17 cellular contexts compared by ENCODE assay signal in genomic region chr17:14738652-14738988, GRCh38.
DNase-seq lines count a peak whose midpoint lies in the region; ATAC-seq, FAIRE-seq and TF ChIP-seq lines count a peak whose summit lies in the region.
"Had no signal": no experiment of that assay in that cellular context is flagged by ENCODE, and none has a peak within 500 bp of the region (broad histone marks: within the 10 kb centered on the region; RNA-seq: fewer than 3 reads in every experiment).

No MANE protein-coding gene starts in this region.

- H3K9me3 ChIP-seq in A549 (0 out of 3 replicates have a peak, but pooled peaks cover 4% of the 10 kb centered on the region), SJSA1 (replicated peaks) (no peaks in the 10 kb centered on the region), esophagus squamous epithelium (no peaks in the 10 kb centered on the region), neutrophil (no peaks in the 10 kb centered on the region)

- TF ChIP-seq EP300 in A549 (IDR thresholded peaks at IDR 0.05), result no peak

- no peak overlapping the region for H3K27ac Mint-ChIP-seq in activated T-helper 1 cell treated with anti-CD3 and anti-CD28 coated beads, Interleukin-12 subunit alpha, Interleukin-12 subunit beta, Interleukin-2, Interleukin-4 antibody, amounts not matched to agents 30 ng/mL and 10 ng/mL and 1 ng/mL, durations not matched to agents 14 hours and 24 hours and 36 hours

- no peak for TF ChIP-seq RAD21 in A549 (conservative IDR thresholded peaks at IDR 0.05 in 1 of 2, IDR thresholded peaks at IDR 0.05 in 1 of 2)

- TF ChIP-seq POLR2A in A549 (IDR thresholded peaks at IDR 0.05; ENCODE audit: low read length), result no peak
- no peak for TF ChIP-seq POLR2A in esophagus squamous epithelium (IDR thresholded peaks at IDR 0.05)

- WGBS in A549 (ENCODE audit: missing lambda C conversion rate), result 72% methylated on average over 7 of the region's 7 CpGs
- 71 to 75% methylated on average over 7 of the region's 7 CpGs for WGBS in esophagus squamous epithelium, 2 donors

- H3K27me3 Mint-ChIP-seq in activated T-helper 1 cell treated with anti-CD3 and anti-CD28 coated beads, Interleukin-12 subunit alpha, Interleukin-12 subunit beta, Interleukin-2, Interleukin-4 antibody, amounts not matched to agents 30 ng/mL and 10 ng/mL and 1 ng/mL, durations not matched to agents 14 hours and 24 hours and 36 hours (ENCODE audit: insufficient read depth), result no peaks in the 10 kb centered on the region

- TF ChIP-seq CTCF in A549 (IDR thresholded peaks at IDR 0.05), result no peak
- TF ChIP-seq CTCF in esophagus squamous epithelium (IDR thresholded peaks at IDR 0.05), result no peak
- TF ChIP-seq CTCF in neutrophil (IDR thresholded peaks at IDR 0.05), result no peak

- ATAC-seq in A549 (peak; percentile 48 to 50), Right ventricle myocardium superior (ENCODE audit: poor library complexity) (no peak)

- intact Hi-C loops in esophagus squamous epithelium (cut with DNase I) (no loop called here), Right ventricle myocardium superior (cut with DNase I) (no loop called here)
- intact Hi-C loops in activated T-helper 1 cell treated with anti-CD3 and anti-CD28 coated beads, Interleukin-12 subunit alpha, Interleukin-12 subunit beta, Interleukin-2, Interleukin-4 antibody, amounts not matched to agents 30 ng/mL and 10 ng/mL and 1 ng/mL, durations not matched to agents 14 hours and 24 hours and 36 hours (cut with micrococcal nuclease), result no loop called here

- H3K27me3 ChIP-seq in SJSA1 (replicated peaks) (no peaks in the 10 kb centered on the region), esophagus squamous epithelium (no peaks in the 10 kb centered on the region), neutrophil (no peaks in the 10 kb centered on the region)

- no peaks in the 10 kb centered on the region for H3K36me3 Mint-ChIP-seq in activated T-helper 1 cell treated with anti-CD3 and anti-CD28 coated beads, Interleukin-12 subunit alpha, Interleukin-12 subunit beta, Interleukin-2, Interleukin-4 antibody, amounts not matched to agents 30 ng/mL and 10 ng/mL and 1 ng/mL, durations not matched to agents 14 hours and 24 hours and 36 hours (ENCODE audit: low read depth)

- H3K27ac ChIP-seq in A549, result peak overlapping the region; percentile 87 to 90
- H3K27ac ChIP-seq in SJSA1, result peak overlapping the region; percentile 82
- peak overlapping the region; percentile 72 to 85 (median 74) for H3K27ac ChIP-seq in esophagus squamous epithelium
- peak overlapping the region; percentile 74 for H3K27ac ChIP-seq in neutrophil
- H3K27ac ChIP-seq: KMS-11 had no signal

- POLR2A ChIA-PET in A549 (lab: Yijun Ruan, JAX), result no interaction called here

- H3K4me3 ChIP-seq in A549 (0 out of 3 replicates have a peak overlapping the region, but pooled peaks have one; percentile 4), SJSA1 (no peak overlapping the region), esophagus squamous epithelium (no peak overlapping the region), neutrophil (ENCODE audit: low read depth in 1 of 2, low read length in 1 of 2) (no peak overlapping the region)

- no peaks in the 10 kb centered on the region for H3K9me3 Mint-ChIP-seq in activated T-helper 1 cell treated with anti-CD3 and anti-CD28 coated beads, Interleukin-12 subunit alpha, Interleukin-12 subunit beta, Interleukin-2, Interleukin-4 antibody, amounts not matched to agents 30 ng/mL and 10 ng/mL and 1 ng/mL, durations not matched to agents 14 hours and 24 hours and 36 hours

- CTCF ChIA-PET in A549 (lab: Yijun Ruan, JAX), result interaction anchor here (0.6 to 2.8 kb wide), 6 partner anchors 8 to 356 kb away, joined by 3 to 9 read pairs (median 4); no protein-coding TSS in a partner anchor

- no peaks in the 10 kb centered on the region for H3K4me1 Mint-ChIP-seq in activated T-helper 1 cell treated with anti-CD3 and anti-CD28 coated beads, Interleukin-12 subunit alpha, Interleukin-12 subunit beta, Interleukin-2, Interleukin-4 antibody, amounts not matched to agents 30 ng/mL and 10 ng/mL and 1 ng/mL, durations not matched to agents 14 hours and 24 hours and 36 hours (ENCODE audit: low read depth)

- H3K36me3 ChIP-seq in SJSA1, result no peaks in the 10 kb centered on the region
- no peaks in the 10 kb centered on the region for H3K36me3 ChIP-seq in esophagus squamous epithelium
- H3K36me3 ChIP-seq in neutrophil, result no peaks in the 10 kb centered on the region

- DNase-seq in A549 (ENCODE audit: low read depth in 1 of 2, low spot score in 1 of 2) (peak in 1 of 2 experiments; percentile 34), SJSA1 (ENCODE audit: low read depth in 1 of 2, low spot score in 2 of 2) (no peak), esophagus squamous epithelium (lab: John Stamatoyannopoulos, UW) (no peak), AML-193 (lab: John Stamatoyannopoulos, UW) (no peak), Right ventricle myocardium superior (no peak)
- no peak for DNase-seq in stimulated activated CD4-positive, alpha-beta T cell treated with anti-CD3 and anti-CD28 coated beads, Interleukin-15, amount 100 ng/mL, for 24 hours
- no peak for DNase-seq in activated T-helper 1 cell treated with anti-CD3 and anti-CD28 coated beads, Interleukin-12 subunit alpha, Interleukin-12 subunit beta, Interleukin-2, Interleukin-4 antibody, amounts not matched to agents 30 ng/mL and 10 ng/mL and 1 ng/mL, durations not matched to agents 14 hours and 24 hours and 36 hours (ENCODE audit: low spot score)
- DNase-seq: activated CD4-positive, alpha-beta T cell treated with anti-CD3 and anti-CD28 coated beads for 1 hour; activated effector memory CD4-positive, alpha-beta T cell treated with Interleukin-2 at 50 U/mL for 16 hours; effector CD8-positive, alpha-beta T cell; kidney glomerular epithelial cell; NCI-H1092; NCI-H2107; NCI-H69 had no signal

- peak overlapping the region; percentile 80 for H3K4me2 ChIP-seq in A549
- H3K4me2 ChIP-seq: KMS-11 had no signal

- H3K4me1 ChIP-seq in A549, result peaks cover 51% of the 10 kb centered on the region
- H3K4me1 ChIP-seq in SJSA1 (replicated peaks), result peaks cover 26% of the 10 kb centered on the region
- peaks cover 12 to 57% (median 29%) of the 10 kb centered on the region in 3 donors for H3K4me1 ChIP-seq in esophagus squamous epithelium
- H3K4me1 ChIP-seq in neutrophil (ENCODE audit: control insufficient read depth in 1 of 2, insufficient read depth in 1 of 2, low read depth in 1 of 2, low read length in 1 of 2), result peaks cover 33 to 52% of the 10 kb centered on the region in 2 experiments

- no peak overlapping the region for H3K4me3 Mint-ChIP-seq in activated T-helper 1 cell treated with anti-CD3 and anti-CD28 coated beads, Interleukin-12 subunit alpha, Interleukin-12 subunit beta, Interleukin-2, Interleukin-4 antibody, amounts not matched to agents 30 ng/mL and 10 ng/mL and 1 ng/mL, durations not matched to agents 14 hours and 24 hours and 36 hours

- no peak for FAIRE-seq in A549 (lab: Jason Lieb, UNC)
- FAIRE-seq: GM12892 had no signal

TF ChIP-seq in A549, 52 proteins besides CTCF, POLR2A, EP300 and RAD21:
- TF ChIP-seq HOXB5 (CRISPR knock-in tag; IDR thresholded peaks at IDR 0.05), result no peak
- peak; percentile 14 for TF ChIP-seq ZFP36 (IDR thresholded peaks at IDR 0.05; ENCODE audit: borderline replicate concordance, partially characterized antibody)
